8 cellular contexts compared by ENCODE assay signal in genomic region chr12:131928080-131928764, GRCh38.
DNase-seq lines count a peak whose midpoint lies in the region; ATAC-seq lines count a peak whose summit lies in the region.

No MANE protein-coding gene starts in this region.

- H3K9me3 Mint-ChIP-seq in activated naive CD8-positive, alpha-beta T cell (ENCODE audit: low read depth): no peaks in the 10 kb centered on the region
- no peaks in the 10 kb centered on the region for H3K9me3 Mint-ChIP-seq in stimulated activated naive CD8-positive, alpha-beta T cell treated with anti-CD3 and anti-CD28 coated beads, Interleukin-15, Interleukin-2, amounts not matched to agents 100 ng/mL and 50 ng/mL, for 24 hours

- ATAC-seq in GM18870 (IDR thresholded peaks at IDR 0.05; ENCODE audit: unreplicated experiment) (peak; percentile 2), HG03354 (IDR thresholded peaks at IDR 0.05; ENCODE audit: poor library complexity, severe bottlenecking, unreplicated experiment) (peak; percentile 8)

- peak overlapping the region; percentile 87 for H3K4me3 Mint-ChIP-seq in activated naive CD8-positive, alpha-beta T cell
- H3K4me3 Mint-ChIP-seq in stimulated activated naive CD8-positive, alpha-beta T cell treated with anti-CD3 and anti-CD28 coated beads, Interleukin-15, Interleukin-2, amounts not matched to agents 100 ng/mL and 50 ng/mL, for 24 hours: peak overlapping the region; percentile 91

- H3K36me3 ChIP-seq in iPS-18a (ENCODE audit: control insufficient read depth, low read depth, low read length): peaks cover 21% of the 10 kb centered on the region

- H3K4me3 ChIP-seq in iPS-18a (ENCODE audit: low read length): peak overlapping the region; percentile 57

- DNase-seq in NCI-H774 (lab: John Stamatoyannopoulos, UW): no peak
- DNase-seq in NCI-H524 treated with DMSO at 0.1 percent for 48 hours (lab: John Stamatoyannopoulos, UW): no peak
- no peak for DNase-seq in NCI-H1048 (lab: John Stamatoyannopoulos, UW)

- no peaks in the 10 kb centered on the region for H3K27me3 ChIP-seq in iPS-18a (ENCODE audit: control insufficient read depth, insufficient read depth, low read length)

- no peaks in the 10 kb centered on the region for H3K4me1 ChIP-seq in iPS-18a (ENCODE audit: control insufficient read depth, low read depth, low read length)

- H3K27ac ChIP-seq in iPS-18a (ENCODE audit: low read length): no peak overlapping the region

- H3K27ac Mint-ChIP-seq in activated naive CD8-positive, alpha-beta T cell: peak overlapping the region; percentile 86
- H3K27ac Mint-ChIP-seq in stimulated activated naive CD8-positive, alpha-beta T cell treated with anti-CD3 and anti-CD28 coated beads, Interleukin-15, Interleukin-2, amounts not matched to agents 100 ng/mL and 50 ng/mL, for 24 hours: peak overlapping the region; percentile 86

- peak overlapping the region; percentile 55 for H3K9ac ChIP-seq in iPS-18a (ENCODE audit: low read length)

- H3K36me3 Mint-ChIP-seq in activated naive CD8-positive, alpha-beta T cell: peaks cover 8% of the 10 kb centered on the region
- H3K36me3 Mint-ChIP-seq in stimulated activated naive CD8-positive, alpha-beta T cell treated with anti-CD3 and anti-CD28 coated beads, Interleukin-15, Interleukin-2, amounts not matched to agents 100 ng/mL and 50 ng/mL, for 24 hours (ENCODE audit: low read depth): peaks cover 26% of the 10 kb centered on the region

- H3K9me3 ChIP-seq in iPS-18a (ENCODE audit: control insufficient read depth, low read depth, low read length): no peaks in the 10 kb centered on the region

- no peaks in the 10 kb centered on the region for H3K27me3 Mint-ChIP-seq in activated naive CD8-positive, alpha-beta T cell
- H3K27me3 Mint-ChIP-seq in stimulated activated naive CD8-positive, alpha-beta T cell treated with anti-CD3 and anti-CD28 coated beads, Interleukin-15, Interleukin-2, amounts not matched to agents 100 ng/mL and 50 ng/mL, for 24 hours: no peaks in the 10 kb centered on the region

- H3K4me1 Mint-ChIP-seq in activated naive CD8-positive, alpha-beta T cell (ENCODE audit: low read depth): peaks cover 23% of the 10 kb centered on the region
- peaks cover 39% of the 10 kb centered on the region for H3K4me1 Mint-ChIP-seq in stimulated activated naive CD8-positive, alpha-beta T cell treated with anti-CD3 and anti-CD28 coated beads, Interleukin-15, Interleukin-2, amounts not matched to agents 100 ng/mL and 50 ng/mL, for 24 hours (ENCODE audit: low read depth)
